In genomic region chr3:156543043-156543555, GRCh38 we compare ENCODE assay signal across 2 cellular contexts.
TF ChIP-seq lines count a peak whose summit lies in the region.

No MANE protein-coding gene starts in this region.

TF ChIP-seq in HepG2, 621 proteins besides CTCF, POLR2A, EP300 and RAD21:
- no peak for TF ChIP-seq ZNF574 (CRISPR knock-in tag; IDR thresholded peaks at IDR 0.05)
- no peak for TF ChIP-seq ATF1 (CRISPR knock-in tag; IDR thresholded peaks at IDR 0.05)
- no peak for TF ChIP-seq ARNT2 (CRISPR knock-in tag; IDR thresholded peaks at IDR 0.05; ENCODE audit: low read depth)
- TF ChIP-seq NAIF1 (CRISPR knock-in tag; IDR thresholded peaks at IDR 0.05; ENCODE audit: borderline replicate concordance), result no peak
- TF ChIP-seq, protein P1, sequence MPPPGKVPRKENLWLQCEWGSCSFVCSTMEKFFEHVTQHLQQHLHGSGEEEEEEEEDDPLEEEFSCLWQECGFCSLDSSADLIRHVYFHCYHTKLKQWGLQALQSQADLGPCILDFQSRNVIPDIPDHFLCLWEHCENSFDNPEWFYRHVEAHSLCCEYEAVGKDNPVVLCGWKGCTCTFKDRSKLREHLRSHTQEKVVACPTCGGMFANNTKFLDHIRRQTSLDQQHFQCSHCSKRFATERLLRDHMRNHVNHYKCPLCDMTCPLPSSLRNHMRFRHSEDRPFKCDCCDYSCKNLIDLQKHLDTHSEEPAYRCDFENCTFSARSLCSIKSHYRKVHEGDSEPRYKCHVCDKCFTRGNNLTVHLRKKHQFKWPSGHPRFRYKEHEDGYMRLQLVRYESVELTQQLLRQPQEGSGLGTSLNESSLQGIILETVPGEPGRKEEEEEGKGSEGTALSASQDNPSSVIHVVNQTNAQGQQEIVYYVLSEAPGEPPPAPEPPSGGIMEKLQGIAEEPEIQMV (CRISPR knock-in tag; IDR thresholded peaks at IDR 0.05; ENCODE audit: low read depth), result no peak
- TF ChIP-seq, protein P2, sequence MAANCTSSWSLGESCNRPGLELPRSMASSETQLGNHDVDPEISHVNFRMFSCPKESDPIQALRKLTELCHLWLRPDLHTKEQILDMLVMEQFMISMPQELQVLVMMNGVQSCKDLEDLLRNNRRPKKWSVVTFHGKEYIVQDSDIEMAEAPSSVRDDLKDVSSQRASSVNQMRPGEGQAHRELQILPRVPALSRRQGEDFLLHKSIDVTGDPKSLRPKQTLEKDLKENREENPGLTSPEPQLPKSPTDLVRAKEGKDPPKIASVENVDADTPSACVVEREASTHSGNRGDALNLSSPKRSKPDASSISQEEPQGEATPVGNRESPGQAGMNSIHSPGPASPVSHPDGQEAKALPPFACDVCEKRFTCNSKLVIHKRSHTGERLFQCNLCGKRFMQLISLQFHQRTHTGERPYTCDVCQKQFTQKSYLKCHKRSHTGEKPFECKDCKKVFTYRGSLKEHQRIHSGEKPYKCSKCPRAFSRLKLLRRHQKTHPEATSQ (CRISPR knock-in tag; IDR thresholded peaks at IDR 0.05; ENCODE audit: borderline replicate concordance), result no peak
- no peak for TF ChIP-seq ZSCAN12 (CRISPR knock-in tag; IDR thresholded peaks at IDR 0.05)
- no peak for TF ChIP-seq ZNF570 (CRISPR knock-in tag; IDR thresholded peaks at IDR 0.05; ENCODE audit: borderline replicate concordance)
- no peak for TF ChIP-seq ZNF720 (CRISPR knock-in tag; IDR thresholded peaks at IDR 0.05)
- TF ChIP-seq CENPT (CRISPR knock-in tag; IDR thresholded peaks at IDR 0.05; ENCODE audit: low read depth), result no peak
- TF ChIP-seq BRD4 (CRISPR knock-in tag; IDR thresholded peaks at IDR 0.05), result no peak
- no peak for TF ChIP-seq ZNF776 (CRISPR knock-in tag; IDR thresholded peaks at IDR 0.05)
- TF ChIP-seq RORA (CRISPR knock-in tag; IDR thresholded peaks at IDR 0.05), result no peak

TF ChIP-seq in endothelial cell of umbilical vein, 7 proteins besides CTCF, POLR2A, EP300 and RAD21:
- TF ChIP-seq MYC (IDR thresholded peaks at IDR 0.05; ENCODE audit: low read depth, low read length) (no peak), FOS (IDR thresholded peaks at IDR 0.05; ENCODE audit: borderline replicate concordance, insufficient read depth, low read length) (peak; percentile 20), JUN (IDR thresholded peaks at IDR 0.05; ENCODE audit: borderline replicate concordance, insufficient read depth, insufficient read length, low read depth) (peak; percentile 45), EZH2 (IDR thresholded peaks at IDR 0.05; ENCODE audit: borderline replicate concordance, low read depth, low read length, severe bottlenecking) (no peak), POLR2AphosphoS5 (IDR thresholded peaks at IDR 0.05; ENCODE audit: insufficient read depth, low read depth, low read length) (peak; percentile 41), GATA2 (IDR thresholded peaks at IDR 0.05; ENCODE audit: insufficient read depth, insufficient read length, low read depth, low read length) (no peak)
- TF ChIP-seq, protein P3, sequence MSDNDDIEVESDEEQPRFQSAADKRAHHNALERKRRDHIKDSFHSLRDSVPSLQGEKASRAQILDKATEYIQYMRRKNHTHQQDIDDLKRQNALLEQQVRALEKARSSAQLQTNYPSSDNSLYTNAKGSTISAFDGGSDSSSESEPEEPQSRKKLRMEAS (IDR thresholded peaks at IDR 0.05; ENCODE audit: insufficient read depth, insufficient read length), result no peak
